ENCODE assay signal across 28 cellular contexts in genomic region chr17:17979778-17980177, GRCh38.
"Had no signal": no experiment of that assay in that cellular context is flagged by ENCODE, and none has a peak within 500 bp of the region (broad histone marks: within the 10 kb centered on the region; RNA-seq: fewer than 3 reads in every experiment).

No MANE protein-coding gene starts in this region.

- H3K36me3 ChIP-seq: cardiac muscle cell, heart left ventricle, left lung, lower lobe of right lung, pancreas, right atrium auricular region, vagina had no signal

- H3K4me3 Mint-ChIP-seq: activated naive CD8-positive, alpha-beta T cell; nephron; T-helper 2 cell treated with Interferon-gamma antibody and Interleukin-4, amounts not matched to agents 5 μg/mL and 100 μg/mL, for 36 hours; type B pancreatic cell had no signal

- ATAC-seq: body of pancreas, foreskin keratinocyte, heart left ventricle, left lung, lower lobe of right lung, pancreas had no signal

- H3K27me3 ChIP-seq: body of pancreas, cardiac muscle cell, dorsolateral prefrontal cortex, foreskin keratinocyte, heart left ventricle, left lung, pancreas, right atrium auricular region, vagina had no signal

- H3K4me1 ChIP-seq: body of pancreas, foreskin keratinocyte, lower lobe of right lung, pancreas, right atrium auricular region had no signal

- H3K4me1 Mint-ChIP-seq: nephron had no signal

- H3K4me3 ChIP-seq: body of pancreas, cardiac muscle cell, coronary artery, dorsolateral prefrontal cortex, heart left ventricle, left lung, lower lobe of right lung, pancreas, right atrium auricular region, vagina had no signal

- H3K9me3 Mint-ChIP-seq: nephron; T-helper 2 cell treated with Interferon-gamma antibody and Interleukin-4, amounts not matched to agents 5 μg/mL and 100 μg/mL, for 36 hours; type B pancreatic cell had no signal

- H3K36me3 Mint-ChIP-seq: activated naive CD8-positive, alpha-beta T cell; type B pancreatic cell had no signal

- DNase-seq: activated CD4-positive, alpha-beta T cell treated with anti-CD3 and anti-CD28 coated beads for 4 hours; activated CD4-positive, alpha-beta T cell treated with anti-CD3 and anti-CD28 coated beads, Interleukin-2, amount 50 U/mL, for 4 hours; activated CD8-positive, alpha-beta memory T cell treated with anti-CD3 and anti-CD28 coated beads for 24 hours; activated effector memory CD4-positive, alpha-beta T cell treated with Interleukin-2 at 50 U/mL for 16 hours; activated naive CD4-positive, alpha-beta T cell treated with Interleukin-2 at 50 U/mL for 16 hours; anterior cingulate cortex; body of pancreas; cerebellar nuclear complex; dorsolateral prefrontal cortex; effector memory CD4-positive, alpha-beta T cell; erythroblast; foreskin keratinocyte; heart left ventricle; hypothalamus; left lung; lower lobe of right lung; pancreas; stimulated activated CD4-positive, alpha-beta T cell treated with anti-CD3 and anti-CD28 coated beads, Interleukin-2, amount 100 ng/mL, for 48 hours; stimulated activated naive CD4-positive, alpha-beta T cell treated with Interleukin-2 at 50 U/mL for 16 hours; T-helper 1 cell had no signal

- H3K27ac Mint-ChIP-seq: activated naive CD8-positive, alpha-beta T cell; nephron; T-helper 2 cell treated with Interferon-gamma antibody and Interleukin-4, amounts not matched to agents 5 μg/mL and 100 μg/mL, for 36 hours had no signal

- H3K27ac ChIP-seq: body of pancreas, cardiac muscle cell, coronary artery, dorsolateral prefrontal cortex, foreskin keratinocyte, heart left ventricle, left lung, lower lobe of right lung, pancreas, right atrium auricular region, vagina had no signal

- H3K9me3 ChIP-seq: body of pancreas, heart left ventricle, left lung, lower lobe of right lung, pancreas, right atrium auricular region, vagina had no signal

- H3K27me3 Mint-ChIP-seq: activated naive CD8-positive, alpha-beta T cell; type B pancreatic cell had no signal
